Comparison of ENCODE assay signal across 15 cellular contexts in genomic region chr1:201751872-201752271, GRCh38.
A peak's percentile ranks its signal among the peaks of the same experiment; 100 is the strongest.
DNase-seq lines count a peak whose midpoint lies in the region; ATAC-seq, FAIRE-seq and TF ChIP-seq lines count a peak whose summit lies in the region.
"Had no signal": no experiment of that assay in that cellular context is flagged by ENCODE, and none has a peak within 500 bp of the region (broad histone marks: within the 10 kb centered on the region; RNA-seq: fewer than 3 reads in every experiment).

No MANE protein-coding gene starts in this region.

- peak overlapping the region; percentile 84 for H2BK5ac ChIP-seq in IMR-90 (ENCODE audit: low read depth, low read length, poor library complexity, severe bottlenecking)

- H3K36me3 ChIP-seq in IMR-90 (ENCODE audit: control insufficient read depth, insufficient read depth, low read length) (no peaks in the 10 kb centered on the region; the same call in 1 of the 2 replicates), GM12878 (ENCODE audit: control insufficient read depth in 2 of 2, insufficient read depth in 2 of 2, low read length in 1 of 2) (no peaks in the 10 kb centered on the region)
- H3K36me3 ChIP-seq: transverse colon had no signal

- H3K4me2 ChIP-seq in IMR-90 (ENCODE audit: low read depth, low read length) = no peak overlapping the region; the same call in 1 of the 2 replicates
- no peak overlapping the region for H3K4me2 ChIP-seq in GM12878 (ENCODE audit: control insufficient read depth, insufficient read depth)

- H3K36me3 Mint-ChIP-seq in stimulated activated naive B cell treated with anti-CD40 and anti-IgM and Interleukin-4, amounts not matched to agents 10 μg/mL and 1 μg/mL and 100 μg/mL, for 72 hours = no peaks in the 10 kb centered on the region
- H3K36me3 Mint-ChIP-seq: CD8-positive, alpha-beta memory T cell; naive B cell had no signal

- no peaks in the 10 kb centered on the region for H3K27me3 Mint-ChIP-seq in stimulated activated naive B cell treated with anti-CD40 and anti-IgM and Interleukin-4, amounts not matched to agents 10 μg/mL and 1 μg/mL and 100 μg/mL, for 72 hours
- H3K27me3 Mint-ChIP-seq: naive B cell had no signal

- ATAC-seq in IMR-90 (ENCODE audit: low read depth) = no peak
- ATAC-seq in GM12878 = no peak
- ATAC-seq in stimulated activated naive B cell treated with anti-CD40 and anti-IgM and Interleukin-4, amounts not matched to agents 10 μg/mL and 1 μg/mL and 100 μg/mL, for 72 hours (replicated peaks) = no peak
- no peak for ATAC-seq in GM18867 (IDR thresholded peaks at IDR 0.05; ENCODE audit: unreplicated experiment)

- peaks cover 17 to 26% of the 10 kb centered on the region in 2 donors for H3K4me1 Mint-ChIP-seq in stimulated activated naive B cell treated with anti-CD40 and anti-IgM and Interleukin-4, amounts not matched to agents 10 μg/mL and 1 μg/mL and 100 μg/mL, for 72 hours

- no peaks in the 10 kb centered on the region for H3K9me3 Mint-ChIP-seq in stimulated activated naive B cell treated with anti-CD40 and anti-IgM and Interleukin-4, amounts not matched to agents 10 μg/mL and 1 μg/mL and 100 μg/mL, for 72 hours
- H3K9me3 Mint-ChIP-seq: activated CD4-positive, alpha-beta T cell treated with anti-CD3 and anti-CD28 coated beads, Interleukin-2, amount 10 ng/mL, durations not matched to agents 7 days and 5 days; CD8-positive, alpha-beta memory T cell; naive B cell had no signal

- H3K18ac ChIP-seq in IMR-90 (ENCODE audit: low read depth, low read length) = peak overlapping the region; percentile 39; the same call in 1 of the 2 replicates

- dilution Hi-C loops in IMR-90 (cut with HindIII; ENCODE audit: low sequenced_read_pairs, unreplicated experiment) = no loop called here

- peak overlapping the region; percentile 1; the same call in 1 of the 2 replicates for H4K5ac ChIP-seq in IMR-90 (ENCODE audit: low read depth, low read length)

- CTCF ChIA-PET in IMR-90 (lab: Yijun Ruan, JAX) = no interaction called here
- CTCF ChIA-PET in GM12878 (lab: Yijun Ruan, JAX) = interaction anchor here (1.7 kb wide), 1 partner anchor 43 kb away, joined by 7 read pairs; no protein-coding TSS in a partner anchor

- no peaks in the 10 kb centered on the region for H3K27me3 ChIP-seq in IMR-90 (ENCODE audit: control insufficient read depth, insufficient read depth, low read length)
- H3K27me3 ChIP-seq in GM12878 (replicated peaks in 1 of 2; ENCODE audit: control insufficient read depth in 2 of 2, insufficient read depth in 2 of 2, low read length in 1 of 2) = peaks cover 0 to 3% of the 10 kb centered on the region in 2 experiments; a peak in 2 of 4 replicates
- H3K27me3 ChIP-seq: transverse colon had no signal

- SMC1A ChIA-PET in GM12878 (lab: Charles Lee; ENCODE audit: uncharacterized antibody, unreplicated experiment) = interaction anchor here (0.6 kb wide), 1 partner anchor 65 kb away, joined by 3 read pairs; no protein-coding TSS in a partner anchor

- H3K9ac ChIP-seq in IMR-90 (ENCODE audit: low read depth, low read length) (no peak overlapping the region), GM12878 (ENCODE audit: control insufficient read depth, insufficient read depth, low read length) (no peak overlapping the region)

- TF ChIP-seq EP300 in GM12878 (IDR thresholded peaks at IDR 0.05; ENCODE audit: borderline replicate concordance in 1 of 2, control insufficient read depth in 1 of 2, low read depth in 2 of 2, low read length in 2 of 2) = no peak

- H3K4me3 Mint-ChIP-seq in stimulated activated naive B cell treated with anti-CD40 and anti-IgM and Interleukin-4, amounts not matched to agents 10 μg/mL and 1 μg/mL and 100 μg/mL, for 72 hours = no peak overlapping the region
- H3K4me3 Mint-ChIP-seq: activated CD4-positive, alpha-beta T cell treated with anti-CD3 and anti-CD28 coated beads, Interleukin-2, amount 10 ng/mL, durations not matched to agents 7 days and 5 days; CD8-positive, alpha-beta memory T cell; naive B cell had no signal

- peak; percentile 49 for DNase-seq in IMR-90
- DNase-seq in GM12878 (ENCODE audit: low read depth, low spot score) = no peak
- peak; percentile 30 for DNase-seq in glomerular visceral epithelial cell (ENCODE audit: extremely low spot score)
- DNase-seq in stimulated activated naive B cell treated with anti-CD40 and anti-IgM and Interleukin-4, amounts not matched to agents 10 μg/mL and 1 μg/mL and 100 μg/mL, for 72 hours = no peak
- no peak for DNase-seq in NCI-H748 treated with DMSO at 0.1 percent for 48 hours (lab: John Stamatoyannopoulos, UW)
- DNase-seq in NCI-H146 treated with DMSO at 0.1 percent for 48 hours (lab: John Stamatoyannopoulos, UW; ENCODE audit: unreplicated experiment) = no peak
- DNase-seq: activated CD4-positive, alpha-beta T cell treated with anti-CD3 and anti-CD28 coated beads, Interleukin-2, amount 10 ng/mL, durations not matched to agents 7 days and 5 days; activated effector memory CD4-positive, alpha-beta T cell treated with anti-CD3 and anti-CD28 coated beads, Interleukin-2, amount 50 U/mL, for 16 hours; CD8-positive, alpha-beta memory T cell; Karpas-422; kidney; naive B cell; NCI-H2029; transverse colon had no signal

- POLR2A ChIA-PET in IMR-90 (lab: Charles Lee; ENCODE audit: unreplicated experiment) (no interaction called here), GM12878 (lab: Charles Lee) (no interaction called here)

- TF ChIP-seq POLR2A in IMR-90 (IDR thresholded peaks at IDR 0.05; ENCODE audit: low read depth, low read length) (no peak), GM12878 (IDR thresholded peaks at IDR 0.05; ENCODE audit: low read depth, low read length) (no peak)

- TF ChIP-seq CTCF in IMR-90 (conservative IDR thresholded peaks at IDR 0.05; ENCODE audit: low read depth, low read length) (no peak), GM12878 (IDR thresholded peaks at IDR 0.05 in 2 of 3, conservative IDR thresholded peaks at IDR 0.05 in 1 of 3; ENCODE audit: control insufficient read depth in 2 of 3, extremely low read depth in 1 of 3, insufficient read depth in 1 of 3, low read depth in 3 of 3, low read length in 3 of 3) (no peak)

- peak overlapping the region; percentile 75 for H3K14ac ChIP-seq in IMR-90 (replicated peaks; ENCODE audit: low read depth, low read length)

- H3K4ac ChIP-seq in IMR-90 (ENCODE audit: low read depth, low read length) = peak overlapping the region; percentile 61; the same call in 1 of the 2 replicates

- H3K9me3 ChIP-seq in IMR-90 (ENCODE audit: control insufficient read depth, insufficient read depth, low read length) (no peaks in the 10 kb centered on the region), GM12878 (replicated peaks; ENCODE audit: control insufficient read depth, insufficient read depth, low read length) (no peaks in the 10 kb centered on the region)
- H3K9me3 ChIP-seq: transverse colon had no signal

- peaks cover 39 to 87% of the 10 kb centered on the region in 2 experiments for H3K79me1 ChIP-seq in IMR-90 (ENCODE audit: low read depth in 1 of 2, low read length in 2 of 2)

- peaks cover 44% of the 10 kb centered on the region for H3K4me1 ChIP-seq in IMR-90 (ENCODE audit: control insufficient read depth, insufficient read depth, low read length)
- 0 out of 2 replicates have a peak, but pooled peaks cover 5% of the 10 kb centered on the region for H3K4me1 ChIP-seq in GM12878 (ENCODE audit: control insufficient read depth, insufficient read depth, low read length)

- H2AK5ac ChIP-seq in IMR-90 (ENCODE audit: low read depth, low read length) = peak overlapping the region; percentile 64; the same call in 1 of the 2 replicates

- H3K4me3 ChIP-seq in IMR-90 (ENCODE audit: insufficient read depth, low read depth, low read length) = no peak overlapping the region
- H3K4me3 ChIP-seq in GM12878 = no peak overlapping the region
- H3K4me3 ChIP-seq: transverse colon had no signal

- FAIRE-seq in GM12878 (lab: Jason Lieb, UNC) = no peak
- FAIRE-seq: kidney had no signal

- intact Hi-C loops in IMR-90 (cut with micrococcal nuclease) (no loop called here), GM12878 (cut with micrococcal nuclease; ENCODE audit: unreplicated experiment) (no loop called here)

- H2BK15ac ChIP-seq in IMR-90 (ENCODE audit: low read depth, low read length) = peak overlapping the region; percentile 80

- H4K20me1 ChIP-seq in IMR-90 (ENCODE audit: insufficient read depth, low read length) (peaks cover 30% of the 10 kb centered on the region; the same call in 1 of the 2 replicates), GM12878 (ENCODE audit: control insufficient read depth, insufficient read depth) (no peaks in the 10 kb centered on the region)

- no peak overlapping the region for H3K23ac ChIP-seq in IMR-90 (ENCODE audit: low read depth, low read length)

- in situ Hi-C loops in IMR-90 (cut with MboI; ENCODE audit: low sequenced_read_pairs) = no loop called here
- in situ Hi-C loops in GM12878 (cut with MboI) = no loop called here

- H2AFZ ChIP-seq in IMR-90 (replicated peaks; ENCODE audit: low read length, poor library complexity) (no peak overlapping the region), GM12878 (ENCODE audit: control insufficient read depth, low read depth, low read length) (no peak overlapping the region)

- H2BK120ac ChIP-seq in IMR-90 (ENCODE audit: low read depth, low read length) = peak overlapping the region; percentile 61

- WGBS in IMR-90 (ENCODE audit: extremely low coverage in 2 of 2, insufficient read length in 1 of 2), 2 experiments = no CpG with 5 or more reads among the region's 4 CpGs
- 31% methylated on average over 4 of the region's 4 CpGs for WGBS in GM12878 (ENCODE audit: insufficient coverage, insufficient replicate concordance, low lambda C conversion rate, missing lambda C conversion rate)

- H3K56ac ChIP-seq in IMR-90 (ENCODE audit: extremely low read depth, insufficient read depth, low read length) = no peak overlapping the region

- H2BK20ac ChIP-seq in IMR-90 (ENCODE audit: low read depth, low read length) = peak overlapping the region; percentile 73; the same call in 1 of the 2 replicates

- peak overlapping the region; percentile 53; the same call in 1 of the 2 replicates for H3K27ac ChIP-seq in IMR-90 (ENCODE audit: insufficient read depth, low read length)
- H3K27ac ChIP-seq in GM12878 (ENCODE audit: control insufficient read depth, insufficient read depth) = no peak overlapping the region
- H3K27ac ChIP-seq: transverse colon had no signal

- H3K79me2 ChIP-seq in GM12878 (ENCODE audit: control insufficient read depth, insufficient read depth, low read length) = no peaks in the 10 kb centered on the region

- RAD21 ChIA-PET in GM12878 (lab: Charles Lee; ENCODE audit: unreplicated experiment) = no interaction called here

- H4K91ac ChIP-seq in IMR-90 (ENCODE audit: insufficient read depth, low read depth, low read length) = peak overlapping the region; percentile 65; the same call in 1 of the 2 replicates

- H3K9me1 ChIP-seq in IMR-90 (ENCODE audit: insufficient read depth, low read length) = peaks cover 29% of the 10 kb centered on the region

- peak overlapping the region; percentile 57 to 64 for H4K8ac ChIP-seq in IMR-90 (ENCODE audit: low read depth in 2 of 2, low read length in 2 of 2)

- H2AK9ac ChIP-seq in IMR-90 (replicated peaks; ENCODE audit: low read depth, low read length, poor library complexity) = no peak overlapping the region

- BruUV-seq in IMR-90 (replicated peaks; lab: Mats Ljungman, UMichigan) (no TSS peak), GM12878 (replicated peaks; lab: Mats Ljungman, UMichigan) (no TSS peak)

- peak overlapping the region; percentile 39 for H3K27ac Mint-ChIP-seq in stimulated activated naive B cell treated with anti-CD40 and anti-IgM and Interleukin-4, amounts not matched to agents 10 μg/mL and 1 μg/mL and 100 μg/mL, for 72 hours
- H3K27ac Mint-ChIP-seq: activated CD4-positive, alpha-beta T cell treated with anti-CD3 and anti-CD28 coated beads, Interleukin-2, amount 10 ng/mL, durations not matched to agents 7 days and 5 days; naive B cell had no signal

- TF ChIP-seq RAD21 in IMR-90 (IDR thresholded peaks at IDR 0.05; ENCODE audit: low read length) (no peak), GM12878 (IDR thresholded peaks at IDR 0.05; ENCODE audit: insufficient read depth, low read depth, low read length) (no peak)

Comparison
In these comparisons a context has a peak if more than half of its experiments do, and no peak if none do; other contexts are left out.
1. DNase-seq: peak in IMR-90 (single experiment) and glomerular visceral epithelial cell (single experiment); none in GM12878 (single experiment), stimulated activated naive B cell treated with anti-CD40 and anti-IgM and Interleukin-4, amounts not matched to agents 10 μg/mL and 1 μg/mL and 100 μg/mL, for 72 hours (single experiment), NCI-H748 treated with DMSO at 0.1 percent for 48 hours (single experiment) and NCI-H146 treated with DMSO at 0.1 percent for 48 hours (single experiment).